Comparison of ENCODE assay signal across 25 cellular contexts in genomic region chr1:182332256-182332655, GRCh38.
"Had no signal": no experiment of that assay in that cellular context is flagged by ENCODE, and none has a peak within 500 bp of the region (broad histone marks: within the 10 kb centered on the region; RNA-seq: fewer than 3 reads in every experiment).

No MANE protein-coding gene starts in this region.

- H3K4me1 Mint-ChIP-seq: activated CD4-positive, alpha-beta memory T cell treated with anti-CD3 and anti-CD28 coated beads, Interleukin-2, amount 10 ng/mL, durations not matched to agents 7 days and 5 days; activated CD4-positive, alpha-beta T cell treated with anti-CD3 and anti-CD28 coated beads, Interleukin-2, amount 10 ng/mL, durations not matched to agents 7 days and 5 days had no signal

- H3K4me3 Mint-ChIP-seq: activated CD4-positive, alpha-beta memory T cell treated with anti-CD3 and anti-CD28 coated beads, Interleukin-2, amount 10 ng/mL, durations not matched to agents 7 days and 5 days; activated CD4-positive, alpha-beta T cell treated with anti-CD3 and anti-CD28 coated beads, Interleukin-2, amount 10 ng/mL, durations not matched to agents 7 days and 5 days; activated T-cell treated with anti-CD3 and anti-CD28 coated beads, Interleukin-2, amount 50 U/mL, for 24 hours; naive thymus-derived CD8-positive, alpha-beta T cell; neural crest cell; T-helper 2 cell treated with Interferon-gamma antibody and Interleukin-4, amounts not matched to agents 5 μg/mL and 100 μg/mL, for 36 hours had no signal

- H3K36me3 Mint-ChIP-seq: naive thymus-derived CD8-positive, alpha-beta T cell had no signal

- H3K27ac ChIP-seq: brain microvascular endothelial cell, esophagus squamous epithelium, left lung, lower lobe of right lung, spleen, testis, transverse colon, VCaP had no signal

- H3K27me3 Mint-ChIP-seq: activated T-cell treated with anti-CD3 and anti-CD28 coated beads, Interleukin-2, amount 50 U/mL, for 24 hours had no signal

- H3K36me3 ChIP-seq: brain microvascular endothelial cell, esophagus squamous epithelium, left lung, lower lobe of right lung, spleen, transverse colon had no signal

- H3K27me3 ChIP-seq: brain microvascular endothelial cell, esophagus squamous epithelium, left lung, testis, transverse colon had no signal

- H3K4me1 ChIP-seq: left lung, lower lobe of right lung, testis, transverse colon had no signal

- H3K9me3 Mint-ChIP-seq: activated CD4-positive, alpha-beta memory T cell treated with anti-CD3 and anti-CD28 coated beads, Interleukin-2, amount 10 ng/mL, durations not matched to agents 7 days and 5 days; activated CD4-positive, alpha-beta T cell treated with anti-CD3 and anti-CD28 coated beads, Interleukin-2, amount 10 ng/mL, durations not matched to agents 7 days and 5 days; activated T-cell treated with anti-CD3 and anti-CD28 coated beads, Interleukin-2, amount 50 U/mL, for 24 hours; naive thymus-derived CD8-positive, alpha-beta T cell; neural crest cell; T-helper 2 cell treated with Interferon-gamma antibody and Interleukin-4, amounts not matched to agents 5 μg/mL and 100 μg/mL, for 36 hours had no signal

- H3K9me3 ChIP-seq: esophagus squamous epithelium, left lung, lower lobe of right lung, spleen, testis, transverse colon had no signal

- H3K4me3 ChIP-seq: esophagus squamous epithelium, left lung, lower lobe of right lung, spleen, testis, transverse colon had no signal

- DNase-seq: activated CD4-positive, alpha-beta memory T cell treated with anti-CD3 and anti-CD28 coated beads, Interleukin-2, amount 10 ng/mL, durations not matched to agents 7 days and 5 days; activated CD4-positive, alpha-beta T cell treated with anti-CD3 and anti-CD28 coated beads for 1 hour; activated CD4-positive, alpha-beta T cell treated with anti-CD3 and anti-CD28 coated beads, Interleukin-2, amount 10 ng/mL, durations not matched to agents 7 days and 5 days; activated CD8-positive, alpha-beta memory T cell treated with anti-CD3 and anti-CD28 coated beads, Interleukin-2, amount 50 U/mL, for 48 hours; activated gamma-delta T cell; activated naive CD4-positive, alpha-beta T cell treated with anti-CD3 and anti-CD28 coated beads, Interleukin-2, amount 50 U/mL, for 16 hours; activated T-cell treated with anti-CD3 and anti-CD28 coated beads, Interleukin-2, amount 50 U/mL, for 24 hours; amniotic stem cell; brain microvascular endothelial cell; caudate nucleus; cortex of kidney; esophagus squamous epithelium; left lung; lower lobe of right lung; mesenchymal stem cell; naive thymus-derived CD8-positive, alpha-beta T cell; right cardiac atrium; spleen; stimulated activated naive CD4-positive, alpha-beta T cell; T-helper 1 cell; testis; transverse colon had no signal

- H3K27ac Mint-ChIP-seq: activated CD4-positive, alpha-beta memory T cell treated with anti-CD3 and anti-CD28 coated beads, Interleukin-2, amount 10 ng/mL, durations not matched to agents 7 days and 5 days; activated CD4-positive, alpha-beta T cell treated with anti-CD3 and anti-CD28 coated beads, Interleukin-2, amount 10 ng/mL, durations not matched to agents 7 days and 5 days; activated T-cell treated with anti-CD3 and anti-CD28 coated beads, Interleukin-2, amount 50 U/mL, for 24 hours; T-helper 2 cell treated with Interferon-gamma antibody and Interleukin-4, amounts not matched to agents 5 μg/mL and 100 μg/mL, for 36 hours had no signal
